Comparison of ENCODE assay signal across 10 cellular contexts in the genomic region with DNA sequence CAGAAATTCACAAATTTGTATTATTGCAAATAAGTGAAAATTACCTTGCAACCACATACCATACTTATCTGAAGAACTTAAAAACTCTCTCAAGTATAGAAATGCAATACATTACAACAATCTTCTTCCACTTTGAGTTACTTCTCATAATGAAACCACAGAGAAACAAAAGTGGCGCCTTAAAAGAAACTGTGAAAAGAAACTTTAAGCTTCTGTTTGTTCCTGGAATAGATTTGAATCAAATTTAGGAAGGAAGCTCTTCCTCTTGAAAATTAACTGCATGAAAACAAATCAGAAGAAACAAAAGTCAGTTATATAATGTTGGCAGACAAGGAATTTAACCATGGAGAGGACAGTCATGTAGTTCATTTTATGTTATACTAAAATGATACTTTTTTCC. TPM values are rescaled to one million over a fixed set of nuclear protein-coding genes. Genes with fewer than 3 reads are reported as not detected.
A peak's percentile ranks its signal among the peaks of the same experiment; 100 is the strongest.
DNase-seq lines count a peak whose midpoint lies in the region; ATAC-seq and TF ChIP-seq lines count a peak whose summit lies in the region.
"Had no signal": no experiment of that assay in that cellular context is flagged by ENCODE, and none has a peak within 500 bp of the region (broad histone marks: within the 10 kb centered on the region; RNA-seq: fewer than 3 reads in every experiment).

No MANE protein-coding gene starts in this region.

- peaks cover 49 to 56% of the 10 kb centered on the region in 2 donors for H3K4me1 Mint-ChIP-seq in effector memory CD8-positive, alpha-beta T cell (ENCODE audit: low read depth in 2 of 2)

- peak overlapping the region; percentile 61 to 92 for H3K27ac Mint-ChIP-seq in effector memory CD8-positive, alpha-beta T cell

- peak; percentile 79 for ATAC-seq in GM18498 (IDR thresholded peaks at IDR 0.05; ENCODE audit: unreplicated experiment)
- peak; percentile 87 for ATAC-seq in GM21390 (IDR thresholded peaks at IDR 0.05; ENCODE audit: unreplicated experiment)
- ATAC-seq in HG03460 (IDR thresholded peaks at IDR 0.05; ENCODE audit: unreplicated experiment): peak; percentile 54
- peak; percentile 36 for ATAC-seq in effector memory CD8-positive, alpha-beta T cell (replicated peaks)
- ATAC-seq in GM18873 (IDR thresholded peaks at IDR 0.05; ENCODE audit: low FRiP score, unreplicated experiment): no peak

- H3K9me2 ChIP-seq in Karpas-422 (replicated peaks; ENCODE audit: insufficient read depth, low read length): no peaks in the 10 kb centered on the region

- peak overlapping the region; percentile 47 to 49 for H3K4me3 Mint-ChIP-seq in effector memory CD8-positive, alpha-beta T cell
- H3K4me3 Mint-ChIP-seq: brain had no signal

- no peaks in the 10 kb centered on the region for H3K27me3 Mint-ChIP-seq in effector memory CD8-positive, alpha-beta T cell

- H3K36me3 Mint-ChIP-seq in effector memory CD8-positive, alpha-beta T cell (ENCODE audit: insufficient read depth): peaks cover 2% of the 10 kb centered on the region
- H3K36me3 Mint-ChIP-seq: brain had no signal

- H3K9ac ChIP-seq in Karpas-422 (ENCODE audit: low read length): no peak overlapping the region

- H3K4me2 ChIP-seq in Karpas-422 (ENCODE audit: low read depth, low read length, poor library complexity, severe bottlenecking): no peak overlapping the region

- no peak for TF ChIP-seq CTCF in coronary artery (IDR thresholded peaks at IDR 0.05)

- DNase-seq in effector memory CD8-positive, alpha-beta T cell: no peak
- DNase-seq in superior temporal gyrus (ENCODE audit: extremely low spot score) (no peak), Karpas-422 (no peak), coronary artery (ENCODE audit: low spot score) (no peak)
- DNase-seq: NK-92 treated with Interleukin-12 subunit alpha and Interleukin-12 subunit beta, amount 100 ng/mL, for 24 hours had no signal

- H3K27ac ChIP-seq in Karpas-422 (ENCODE audit: low read length) (no peak overlapping the region), coronary artery (peak overlapping the region in 1 of 2 donors; percentile 45)

- no peaks in the 10 kb centered on the region for H3K4me1 ChIP-seq in Karpas-422 (ENCODE audit: low read length)

- H3K9me3 Mint-ChIP-seq in effector memory CD8-positive, alpha-beta T cell: no peaks in the 10 kb centered on the region

- no peaks in the 10 kb centered on the region for H3K27me3 ChIP-seq in Karpas-422 (ENCODE audit: low read length)

- H3K36me3 ChIP-seq in Karpas-422 (ENCODE audit: insufficient read depth, low read length): no peaks in the 10 kb centered on the region

- H2AFZ ChIP-seq in Karpas-422 (ENCODE audit: low read length): no peak overlapping the region

- H3K4me3 ChIP-seq in Karpas-422 (ENCODE audit: low read length) (no peak overlapping the region), coronary artery (no peak overlapping the region)

- H3K9me3 ChIP-seq in Karpas-422 (ENCODE audit: low read length): no peaks in the 10 kb centered on the region

- no peaks in the 10 kb centered on the region for H3K79me2 ChIP-seq in Karpas-422 (ENCODE audit: low read length)

- no peaks in the 10 kb centered on the region for H4K20me1 ChIP-seq in Karpas-422 (ENCODE audit: insufficient read depth, low read depth, low read length)

RNA-seq across cellular contexts. Expression of a gene that starts 57.5 kb away (rescaled TPM):
- not detected in 2 replicates for total RNA-seq in Karpas-422 (2014; rRNA removed; shearing (Covaris generic); ENCODE audit: low replicate concordance)
